1 cellular context compared by ENCODE assay signal in genomic region chr3:139327861-139328260, GRCh38.
TF ChIP-seq lines count a peak whose summit lies in the region.

No MANE protein-coding gene starts in this region.

TF ChIP-seq in K562, 482 proteins besides CTCF, POLR2A, EP300 and RAD21:
- peak; percentile 50 for TF ChIP-seq MGA (IDR thresholded peaks at IDR 0.05)
- no peak for TF ChIP-seq ZNF134 (CRISPR knock-in tag; conservative IDR thresholded peaks at IDR 0.05)
- TF ChIP-seq ZBTB49 (CRISPR knock-in tag; IDR thresholded peaks at IDR 0.05; ENCODE audit: borderline replicate concordance), result no peak
- TF ChIP-seq ZNF407 (IDR thresholded peaks at IDR 0.05; ENCODE audit: low read depth), result no peak
